ENCODE assay signal across 8 cellular contexts in the genomic region with DNA sequence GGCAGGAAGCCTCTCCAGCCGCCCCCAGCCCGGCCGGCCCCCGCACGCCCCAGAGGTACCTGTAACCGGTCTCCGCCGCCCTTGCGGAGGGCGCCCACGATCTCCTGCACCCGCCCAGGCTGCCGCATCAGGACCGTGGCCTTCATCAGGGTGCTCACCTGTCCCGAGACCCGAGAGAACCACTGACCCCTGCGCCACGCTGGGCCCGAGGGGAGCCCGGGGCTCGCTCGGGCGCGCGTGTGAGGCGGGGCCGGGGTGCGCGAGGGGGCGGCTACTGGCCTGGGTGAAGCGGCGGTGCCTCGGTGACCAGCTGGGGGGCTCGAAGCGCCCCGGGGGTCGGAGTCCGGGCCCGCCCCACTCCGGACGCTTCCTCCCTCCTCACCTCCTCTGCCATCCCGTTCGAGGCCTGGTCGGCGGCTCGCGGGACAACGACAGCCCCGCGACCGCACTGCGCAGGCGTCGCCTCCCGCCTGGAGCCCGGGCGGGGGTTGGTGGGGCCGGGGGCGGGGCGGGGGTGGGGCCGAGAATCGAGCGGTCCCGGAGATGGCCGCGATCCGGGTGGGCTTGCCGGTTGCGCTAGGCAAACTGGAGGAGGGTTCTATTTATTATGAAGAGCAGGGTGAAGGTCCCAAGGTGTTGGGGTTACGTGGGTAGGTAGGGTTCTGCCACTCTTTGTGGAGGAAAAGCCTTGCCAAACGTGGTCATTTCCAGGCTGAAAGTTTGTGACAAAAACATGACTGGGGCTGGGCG. TPM values are rescaled to one million over a fixed set of nuclear protein-coding genes. Genes with fewer than 3 reads are reported as not detected.
DNase-seq lines count a peak whose midpoint lies in the region; ATAC-seq and TF ChIP-seq lines count a peak whose summit lies in the region.

NT5C3B (minus strand) TSS at position 433 of the 750 bp plus-strand sequence; CDS start at position 394, 39 bp downstream.

- peak within 1 kb of the TSS; percentile 84 for H3K4me3 ChIP-seq in OCI-LY3 (ENCODE audit: low read length)

- peak within 1 kb of the TSS; percentile 75 for H2AFZ ChIP-seq in OCI-LY3 (ENCODE audit: low read depth, low read length)

- H4K20me1 ChIP-seq in OCI-LY3 (ENCODE audit: insufficient read depth, low read length), result no peaks in the 10 kb centered on the region

- peak within 1 kb of the TSS; percentile 81 for H3K9ac ChIP-seq in OCI-LY3 (ENCODE audit: low read length)

- peaks cover 4% of the 10 kb centered on the region for H3K36me3 Mint-ChIP-seq in activated T-cell treated with anti-CD3 and anti-CD28 coated beads, Interleukin-2, amount 50 U/mL, for 4 hours (ENCODE audit: insufficient read depth)
- peaks cover 0 to 19% (median 5%) of the 10 kb centered on the region in 3 donors for H3K36me3 Mint-ChIP-seq in naive thymus-derived CD8-positive, alpha-beta T cell

- peak within 1 kb of the TSS; percentile 55 to 95 (median 82) for H3K27ac Mint-ChIP-seq in naive thymus-derived CD8-positive, alpha-beta T cell

- ATAC-seq in activated T-cell treated with anti-CD3 and anti-CD28 coated beads, Interleukin-2, amount 50 U/mL, for 4 hours, result peak; percentile 86 to 90
- ATAC-seq in naive thymus-derived CD8-positive, alpha-beta T cell, result peak; percentile 82 to 88

- peak within 1 kb of the TSS; percentile 87 for H3K4me2 ChIP-seq in OCI-LY3 (ENCODE audit: low read length)

- H3K9me3 Mint-ChIP-seq in activated T-cell treated with anti-CD3 and anti-CD28 coated beads, Interleukin-2, amount 50 U/mL, for 4 hours, result no peaks in the 10 kb centered on the region
- H3K9me3 Mint-ChIP-seq in naive thymus-derived CD8-positive, alpha-beta T cell, result no peaks in the 10 kb centered on the region

- H3K36me3 ChIP-seq in OCI-LY3 (replicated peaks; ENCODE audit: low read depth, low read length), result peaks cover 9% of the 10 kb centered on the region

- peaks cover 5% of the 10 kb centered on the region; the same call in 1 of the 2 replicates for H3K27me3 ChIP-seq in OCI-LY3 (ENCODE audit: low read depth, low read length)

- no peaks in the 10 kb centered on the region for H3K27me3 Mint-ChIP-seq in activated T-cell treated with anti-CD3 and anti-CD28 coated beads, Interleukin-2, amount 50 U/mL, for 4 hours (ENCODE audit: low read depth)
- peaks cover 0 to 1% (median 0%) of the 10 kb centered on the region in 5 donors for H3K27me3 Mint-ChIP-seq in naive thymus-derived CD8-positive, alpha-beta T cell

- peaks cover 14% of the 10 kb centered on the region for H3K4me1 Mint-ChIP-seq in activated T-cell treated with anti-CD3 and anti-CD28 coated beads, Interleukin-2, amount 50 U/mL, for 4 hours (ENCODE audit: low read depth)
- peaks cover 8 to 26% (median 14%) of the 10 kb centered on the region in 4 donors for H3K4me1 Mint-ChIP-seq in naive thymus-derived CD8-positive, alpha-beta T cell

- no peak for TF ChIP-seq CTCF in OCI-LY3 (IDR thresholded peaks at IDR 0.05; ENCODE audit: low read depth, low read length)

- H3K4me1 ChIP-seq in OCI-LY3 (ENCODE audit: low read length), result peaks cover 11% of the 10 kb centered on the region

- peak within 1 kb of the TSS; percentile 26; the same call in 1 of the 2 replicates for H3K27ac ChIP-seq in OCI-LY3 (ENCODE audit: low read length)

- H3K9me3 ChIP-seq in OCI-LY3 (ENCODE audit: insufficient read depth, low read length), result no peaks in the 10 kb centered on the region

- H3K4me3 Mint-ChIP-seq in activated T-cell treated with anti-CD3 and anti-CD28 coated beads, Interleukin-2, amount 50 U/mL, for 4 hours, result peak within 1 kb of the TSS; percentile 82
- H3K4me3 Mint-ChIP-seq in naive thymus-derived CD8-positive, alpha-beta T cell, result peak within 1 kb of the TSS; percentile 80 to 94 (median 86)

- POLR2A ChIA-PET in naive thymus-derived CD8-positive, alpha-beta T cell (lab: Charles Lee), result interaction anchor here (0.6 to 3.6 kb wide), 5 partner anchors 24 to 1020 kb away, joined by 3 to 18 read pairs (median 7); partner anchors contain the start of genes ACLY, KLHL11 and P3H4

- DNase-seq in DMS114 treated with DMSO at 0.1 percent for 48 hours (lab: John Stamatoyannopoulos, UW; ENCODE audit: unreplicated experiment) (peak; percentile 33), HCEC 1CT (peak; percentile 49), fibroblast of gingiva (ENCODE audit: low read depth) (peak; percentile 39), UCSD-AML1 (lab: John Stamatoyannopoulos, UW; ENCODE audit: unreplicated experiment) (no peak)
- peak; percentile 52 for DNase-seq in activated T-cell treated with anti-CD3 and anti-CD28 coated beads, Interleukin-2, amount 50 U/mL, for 4 hours
- peak; percentile 25 to 75 (median 58) for DNase-seq in naive thymus-derived CD8-positive, alpha-beta T cell
- peak; percentile 35 for DNase-seq in stimulated activated naive CD4-positive, alpha-beta T cell treated with Interleukin-2 at 50 U/mL for 16 hours (lab: John Stamatoyannopoulos, UW)

- H3K79me2 ChIP-seq in OCI-LY3 (ENCODE audit: low read length), result peaks cover 14% of the 10 kb centered on the region

RNA-seq across cellular contexts. Expression of gene NT5C3B, which starts in this region (rescaled TPM):
- total RNA-seq in activated T-cell treated with anti-CD3 and anti-CD28 coated beads, Interleukin-2, amount 50 U/mL, for 4 hours, result 10 to 100 TPM; 29.7 to 53.6 (median 41.9) TPM
- 10 to 100 TPM; 51.3 to 54.0 TPM for total RNA-seq in naive thymus-derived CD8-positive, alpha-beta T cell
- polyA plus RNA-seq in naive thymus-derived CD8-positive, alpha-beta T cell, result 10 to 100 TPM; 38.4 to 64.7 (median 41.5) TPM
